In genomic region chr20:41317536-41318270, GRCh38 we compare ENCODE assay signal across 8 cellular contexts. TPM values are rescaled to one million over a fixed set of nuclear protein-coding genes. Genes with fewer than 3 reads are reported as not detected.
DNase-seq lines count a peak whose midpoint lies in the region; FAIRE-seq and TF ChIP-seq lines count a peak whose summit lies in the region.

Gene ZHX3 (minus strand): TSS chr20:41317731. CDS start chr20:41204916, 112,815 bp downstream.

- H2BK120ac ChIP-seq in neuronal stem cell (ENCODE audit: low read depth, low read length) = no peak within 1 kb of the TSS

- peak within 1 kb of the TSS; percentile 94 for H3K18ac ChIP-seq in neuronal stem cell (ENCODE audit: low read length)

- peak within 1 kb of the TSS; percentile 78 for H2AK5ac ChIP-seq in neuronal stem cell (ENCODE audit: low read depth, low read length)

- H3K4me1 Mint-ChIP-seq in HFFc6 (ENCODE audit: low read depth) = peaks cover 54% of the 10 kb centered on the region
- peaks cover 29% of the 10 kb centered on the region for H3K4me1 Mint-ChIP-seq in activated naive CD4-positive, alpha-beta T cell treated with anti-CD3 and anti-CD28 coated beads for 36 hours (ENCODE audit: low read depth)

- in situ Hi-C loops in SK-MEL-5 (cut with HindIII; ENCODE audit: low pct_unique_long_range_greater_than_20kb, low sequenced_read_pairs) = no loop called here

- H3K27ac Mint-ChIP-seq in HFFc6 = peak within 1 kb of the TSS; percentile 97
- peak within 1 kb of the TSS; percentile 65 for H3K27ac Mint-ChIP-seq in activated naive CD4-positive, alpha-beta T cell treated with anti-CD3 and anti-CD28 coated beads for 36 hours

- H3K36me3 ChIP-seq in neuronal stem cell (replicated peaks in 1 of 2; ENCODE audit: control insufficient read depth in 2 of 2, insufficient read depth in 2 of 2, low read length in 2 of 2) = no peaks in the 10 kb centered on the region

- no CpG with 5 or more reads among the region's 66 CpGs for WGBS in neuronal stem cell (ENCODE audit: extremely low coverage in 2 of 2, insufficient read length in 2 of 2, insufficient replicate concordance in 1 of 2), 2 donors

- peak within 1 kb of the TSS; percentile 99 for H3K4me2 ChIP-seq in neuronal stem cell (ENCODE audit: insufficient read depth, low read length, poor library complexity, severe bottlenecking)

- peak within 1 kb of the TSS; percentile 76 to 96 for H3K4me3 ChIP-seq in neuronal stem cell (ENCODE audit: low read length in 2 of 2)

- peak within 1 kb of the TSS; percentile 22 for H3K23ac ChIP-seq in neuronal stem cell (ENCODE audit: low read depth, low read length, poor library complexity)

- no peaks in the 10 kb centered on the region for H3K9me3 Mint-ChIP-seq in HFFc6
- no peaks in the 10 kb centered on the region for H3K9me3 Mint-ChIP-seq in activated naive CD4-positive, alpha-beta T cell treated with anti-CD3 and anti-CD28 coated beads for 36 hours

- peaks cover 3% of the 10 kb centered on the region for H3K79me1 ChIP-seq in neuronal stem cell (ENCODE audit: low read depth, low read length)

- H3K14ac ChIP-seq in neuronal stem cell (ENCODE audit: low read length) = no peak within 1 kb of the TSS

- H3K27me3 Mint-ChIP-seq in HFFc6 (ENCODE audit: insufficient read depth) = peaks cover 2% of the 10 kb centered on the region; the same call in 1 of the 2 replicates
- no peaks in the 10 kb centered on the region for H3K27me3 Mint-ChIP-seq in activated naive CD4-positive, alpha-beta T cell treated with anti-CD3 and anti-CD28 coated beads for 36 hours (ENCODE audit: low read depth)

- H2AFZ ChIP-seq in neuronal stem cell (ENCODE audit: low read length) = peak within 1 kb of the TSS; percentile 96

- CTCF ChIA-PET in activated naive CD4-positive, alpha-beta T cell treated with anti-CD3 and anti-CD28 coated beads for 36 hours (lab: Charles Lee) = interaction anchor here (1.2 to 1.4 kb wide), 2 partner anchors 22 to 349 kb away, joined by 3 read pairs; no protein-coding TSS in a partner anchor

- no peak for FAIRE-seq in frontal cortex (lab: Jason Lieb, UNC)

- H4K8ac ChIP-seq in neuronal stem cell (ENCODE audit: low read depth, low read length) = peak within 1 kb of the TSS; percentile 48

- H3K27me3 ChIP-seq in neuronal stem cell (ENCODE audit: control insufficient read depth in 3 of 3, insufficient read depth in 3 of 3, low read depth in 1 of 3, low read length in 3 of 3) = no peaks in the 10 kb centered on the region

- no peak within 1 kb of the TSS for H4K91ac ChIP-seq in neuronal stem cell (ENCODE audit: low read depth, low read length, poor library complexity)

- DNase-seq in GM04504 (ENCODE audit: low read depth) = peak; percentile 93
- DNase-seq in HFFc6 = peak; percentile 91
- DNase-seq in NAMALWA (ENCODE audit: low spot score) = peak; percentile 98
- peak; percentile 97 for DNase-seq in SK-MEL-5 (ENCODE audit: low read depth, low spot score)
- peak; percentile 94 for DNase-seq in activated naive CD4-positive, alpha-beta T cell treated with anti-CD3 and anti-CD28 coated beads for 36 hours
- peak; percentile 98 to 99 for DNase-seq in frontal cortex (ENCODE audit: low spot score in 2 of 2)
- peak; percentile 96 for DNase-seq in neuronal stem cell (ENCODE audit: low spot score)

- H2BK15ac ChIP-seq in neuronal stem cell (ENCODE audit: low read length) = peak within 1 kb of the TSS; percentile 77

- intact Hi-C loops in activated naive CD4-positive, alpha-beta T cell treated with anti-CD3 and anti-CD28 coated beads for 36 hours (cut with micrococcal nuclease) = loop anchor here (1.0 to 5.0 kb wide), 5 partner anchors 12 to 290 kb away; partner anchors contain the start of genes LPIN3 and TOP1

- H3K4ac ChIP-seq in neuronal stem cell (ENCODE audit: low read length) = no peak within 1 kb of the TSS

- no peaks in the 10 kb centered on the region for H3K9me3 ChIP-seq in neuronal stem cell (replicated peaks in 1 of 2; ENCODE audit: control insufficient read depth in 2 of 2, insufficient read depth in 1 of 2, low read depth in 1 of 2, low read length in 2 of 2)

- H3K9ac ChIP-seq in neuronal stem cell (ENCODE audit: low read depth, low read length, poor library complexity) = peak within 1 kb of the TSS; percentile 94

- peaks cover 4% of the 10 kb centered on the region; the same call in 1 of the 2 replicates for H3K36me3 Mint-ChIP-seq in HFFc6 (ENCODE audit: low read depth)
- H3K36me3 Mint-ChIP-seq in activated naive CD4-positive, alpha-beta T cell treated with anti-CD3 and anti-CD28 coated beads for 36 hours (ENCODE audit: low read depth) = no peaks in the 10 kb centered on the region

- peak within 1 kb of the TSS; percentile 90 for H3K4me3 Mint-ChIP-seq in HFFc6
- H3K4me3 Mint-ChIP-seq in activated naive CD4-positive, alpha-beta T cell treated with anti-CD3 and anti-CD28 coated beads for 36 hours = peak within 1 kb of the TSS; percentile 85

- H3K27ac ChIP-seq in neuronal stem cell (replicated peaks; ENCODE audit: low read length) = peak within 1 kb of the TSS; percentile 52

- TF ChIP-seq CTCF in HFFc6 (IDR thresholded peaks at IDR 0.05) (no peak), subcutaneous adipose tissue (IDR thresholded peaks at IDR 0.05; ENCODE audit: low read depth) (no peak)

- H3K4me1 ChIP-seq in neuronal stem cell (ENCODE audit: control insufficient read depth in 2 of 2, insufficient read depth in 1 of 2, low read depth in 1 of 2, low read length in 2 of 2) = peaks cover 5 to 8% of the 10 kb centered on the region in 2 donors

- H2BK5ac ChIP-seq in neuronal stem cell (ENCODE audit: low read length) = peak within 1 kb of the TSS; percentile 85

- peak within 1 kb of the TSS; percentile 69 for H2BK12ac ChIP-seq in neuronal stem cell (ENCODE audit: low read length)

RNA-seq across cellular contexts. Expression of gene ZHX3, which starts in this region (rescaled TPM):
- total RNA-seq in HFFc6 (2021; fragmentation: NEBNext Ultra II Directional; extraction: Animal tissue kit (Norgen Biotek cat#: 25700)) = 10 to 100 TPM; 64.1 to 80.1 (median 72.0) TPM
- total RNA-seq in SK-MEL-5 (2014; rRNA removed; shearing (Covaris generic)) = 7.3 and 10.6 TPM in 2 replicates
- 9.2 and 11.6 TPM in 2 replicates for polyA plus RNA-seq in SK-MEL-5 (2015; cell fraction: cytosol; rRNA removed)
- polyA plus RNA-seq in SK-MEL-5 (2015; cell fraction: nucleus; rRNA removed) = 8.5 and 21.7 TPM in 2 replicates
- 1 to 10 TPM; 9.4 to 9.9 TPM for total RNA-seq in activated naive CD4-positive, alpha-beta T cell treated with anti-CD3 and anti-CD28 coated beads for 36 hours
- 14.3 TPM for total RNA-seq in frontal cortex
- 4.7 TPM for polyA plus RNA-seq in neuronal stem cell (2013, experiment 1 of 2)
- polyA plus RNA-seq in neuronal stem cell (2013, experiment 2 of 2) = 4.6 TPM
- total RNA-seq in subcutaneous adipose tissue = 10 to 100 TPM; 31.0 to 50.9 (median 37.9) TPM

Comparison
In these comparisons a context has a peak if more than half of its experiments do, and no peak if none do; other contexts are left out.
1. Peak in every context shown above with its lines: DNase-seq, H3K4me3 ChIP-seq and H3K27ac ChIP-seq.